ENCODE assay signal across 12 cellular contexts in genomic region chr7:100679129-100679926, GRCh38. TPM values are rescaled to one million over a fixed set of nuclear protein-coding genes. Genes with fewer than 3 reads are reported as not detected.
DNase-seq lines count a peak whose midpoint lies in the region; ATAC-seq and TF ChIP-seq lines count a peak whose summit lies in the region.
"Had no signal": no experiment of that assay in that cellular context is flagged by ENCODE, and none has a peak within 500 bp of the region (broad histone marks: within the 10 kb centered on the region; RNA-seq: fewer than 3 reads in every experiment).

No MANE protein-coding gene starts in this region.

- H3K9me3 Mint-ChIP-seq in activated T-cell treated with anti-CD3 and anti-CD28 coated beads, Interleukin-2, amount 50 U/mL, for 24 hours: no peaks in the 10 kb centered on the region

- H3K27ac ChIP-seq in SK-N-MC (0 out of 2 replicates have a peak overlapping the region, but pooled peaks have one; percentile 36), esophagus squamous epithelium (peak overlapping the region; percentile 45 to 86 (median 82)), stomach (peak overlapping the region in 3 of 5 donors; percentile 59 to 75 (median 68))

- peaks cover 46% of the 10 kb centered on the region for H3K4me1 Mint-ChIP-seq in activated T-cell treated with anti-CD3 and anti-CD28 coated beads, Interleukin-2, amount 50 U/mL, for 24 hours (ENCODE audit: low read depth)

- H3K27me3 Mint-ChIP-seq in activated T-cell treated with anti-CD3 and anti-CD28 coated beads, Interleukin-2, amount 50 U/mL, for 24 hours: no peaks in the 10 kb centered on the region

- intact Hi-C loops in esophagus squamous epithelium (cut with DNase I): no loop called here
- intact Hi-C loops in stomach (cut with DNase I; ENCODE audit: low total_unique reads): loop anchor here (10.0 kb wide), 1 partner anchor 205 kb away; the partner anchor contains the start of gene TSC22D4

- H3K27me3 ChIP-seq in esophagus squamous epithelium (no peaks in the 10 kb centered on the region), stomach (no peaks in the 10 kb centered on the region)

- TF ChIP-seq POLR2A in esophagus squamous epithelium (IDR thresholded peaks at IDR 0.05): no peak
- no peak for TF ChIP-seq POLR2A in stomach (IDR thresholded peaks at IDR 0.05)

- no peak overlapping the region for H3K4me3 Mint-ChIP-seq in activated T-cell treated with anti-CD3 and anti-CD28 coated beads, Interleukin-2, amount 50 U/mL, for 24 hours

- H3K4me3 ChIP-seq in SK-N-MC (no peak overlapping the region), esophagus squamous epithelium (no peak overlapping the region), stomach (no peak overlapping the region)

- H3K36me3 Mint-ChIP-seq in activated T-cell treated with anti-CD3 and anti-CD28 coated beads, Interleukin-2, amount 50 U/mL, for 24 hours (ENCODE audit: low read depth): peaks cover 74% of the 10 kb centered on the region

- H3K36me3 ChIP-seq in SK-N-MC (ENCODE audit: insufficient read depth, low read length): peaks cover 64% of the 10 kb centered on the region
- peaks cover 44 to 79% (median 52%) of the 10 kb centered on the region in 3 donors for H3K36me3 ChIP-seq in esophagus squamous epithelium
- peaks cover 58 to 81% (median 78%) of the 10 kb centered on the region in 4 donors for H3K36me3 ChIP-seq in stomach

- H3K9ac ChIP-seq in SK-N-MC (ENCODE audit: insufficient read length): no peak overlapping the region

- H3K4me1 ChIP-seq in esophagus squamous epithelium (peaks cover 23 to 74% (median 28%) of the 10 kb centered on the region in 3 donors), stomach (peaks cover 9 to 51% (median 41%) of the 10 kb centered on the region in 4 donors)

- peak overlapping the region; percentile 79 for H3K27ac Mint-ChIP-seq in activated T-cell treated with anti-CD3 and anti-CD28 coated beads, Interleukin-2, amount 50 U/mL, for 24 hours

- no peak for TF ChIP-seq EP300 in stomach (IDR thresholded peaks at IDR 0.05)

- WGBS in esophagus squamous epithelium, 2 donors: 69 to 73% methylated on average over 8 of the region's 13 CpGs
- 57 to 74% (median 68%) methylated on average over 11 to 13 of the region's 13 CpGs for WGBS in stomach, 5 donors

- ATAC-seq in GM18909 (IDR thresholded peaks at IDR 0.05; ENCODE audit: poor library complexity, unreplicated experiment): no peak

- no peak for DNase-seq in activated T-cell treated with anti-CD3 and anti-CD28 coated beads, Interleukin-2, amount 50 U/mL, for 24 hours
- no peak for DNase-seq in activated T-cell treated with anti-CD3 and anti-CD28 coated beads, Interleukin-2, amount 50 U/mL, for 1 hour
- DNase-seq in SK-N-MC (ENCODE audit: low read depth, low spot score) (no peak), esophagus squamous epithelium (lab: John Stamatoyannopoulos, UW) (no peak), stomach (no peak), SW 1271 (lab: John Stamatoyannopoulos, UW) (no peak)
- no peak for DNase-seq in effector CD4-positive, alpha-beta T cell
- DNase-seq: activated T-cell treated with anti-CD3 and anti-CD28 coated beads for 4 hours, IMR-90, occipital lobe had no signal

- no peak for TF ChIP-seq CTCF in esophagus squamous epithelium (IDR thresholded peaks at IDR 0.05)
- TF ChIP-seq CTCF in stomach (IDR thresholded peaks at IDR 0.05): no peak

- H3K9me3 ChIP-seq in SK-N-MC (ENCODE audit: low read depth, low read length): no peaks in the 10 kb centered on the region
- no peaks in the 10 kb centered on the region for H3K9me3 ChIP-seq in esophagus squamous epithelium
- no peaks in the 10 kb centered on the region for H3K9me3 ChIP-seq in stomach

RNA-seq across cellular contexts. Expression of gene GNB2, which starts 5.8 kb away (rescaled TPM):
- total RNA-seq in esophagus squamous epithelium: 100 to 1,000 TPM; 186 to 306 (median 226) TPM
- 100 to 1,000 TPM in 3 of 5 donors, 10 to 100 TPM in 2; 52.9 to 290 (median 152) TPM for total RNA-seq in stomach
- polyA plus RNA-seq in stomach: 100 to 1,000 TPM; 147 to 219 (median 169) TPM

RNA-seq across cellular contexts. Expression of gene GIGYF1, which starts 14.7 kb away (rescaled TPM):
- total RNA-seq in esophagus squamous epithelium (10 to 100 TPM in 3 of 4 donors, 1 to 10 TPM in 1; 8.0 to 24.2 (median 13.8) TPM), stomach (100 to 1,000 TPM in 1 of 5 donors, 10 to 100 TPM in 4; 27.9 to 127 (median 87.9) TPM)
- polyA plus RNA-seq in stomach: 10 to 100 TPM; 10.5 to 19.9 (median 19.7) TPM

RNA-seq across cellular contexts. Expression of gene ACTL6B, which starts 23.1 kb away (rescaled TPM):
- total RNA-seq in esophagus squamous epithelium: not detected
- total RNA-seq in stomach: under 1 TPM in 2 of 5 donors, not detected in 3; 0.37 to 0.43 TPM
- 1 to 10 TPM in 2 of 3 donors, under 1 TPM in 1; 0.25 to 1.4 (median 1.2) TPM for polyA plus RNA-seq in stomach
- total RNA-seq: IMR-90, SK-MEL-5 had no signal
- polyA plus RNA-seq: IMR-90 had no signal

RNA-seq across cellular contexts. Expression of gene POP7, which starts 26.6 kb away (rescaled TPM):
- total RNA-seq in esophagus squamous epithelium (10 to 100 TPM; 28.0 to 36.7 (median 30.0) TPM), stomach (10 to 100 TPM in 4 of 5 donors, not detected in 1; 23.3 to 70.1 (median 38.3) TPM)
- polyA plus RNA-seq in stomach: 10 to 100 TPM; 38.1 to 45.2 (median 39.0) TPM

RNA-seq across cellular contexts. Expression of gene TFR2, which starts 38.0 kb away (rescaled TPM):
- total RNA-seq in esophagus squamous epithelium (1 to 10 TPM in 1 of 4 donors, under 1 TPM in 3; 0.38 to 1.1 (median 0.84) TPM), stomach (10 to 100 TPM in 1 of 5 donors, 1 to 10 TPM in 3, not detected in 1; 1.2 to 11.6 (median 3.3) TPM)
- 1 to 10 TPM; 1.7 to 5.1 (median 3.1) TPM for polyA plus RNA-seq in stomach
